2 cellular contexts compared by ENCODE assay signal in the genomic region with DNA sequence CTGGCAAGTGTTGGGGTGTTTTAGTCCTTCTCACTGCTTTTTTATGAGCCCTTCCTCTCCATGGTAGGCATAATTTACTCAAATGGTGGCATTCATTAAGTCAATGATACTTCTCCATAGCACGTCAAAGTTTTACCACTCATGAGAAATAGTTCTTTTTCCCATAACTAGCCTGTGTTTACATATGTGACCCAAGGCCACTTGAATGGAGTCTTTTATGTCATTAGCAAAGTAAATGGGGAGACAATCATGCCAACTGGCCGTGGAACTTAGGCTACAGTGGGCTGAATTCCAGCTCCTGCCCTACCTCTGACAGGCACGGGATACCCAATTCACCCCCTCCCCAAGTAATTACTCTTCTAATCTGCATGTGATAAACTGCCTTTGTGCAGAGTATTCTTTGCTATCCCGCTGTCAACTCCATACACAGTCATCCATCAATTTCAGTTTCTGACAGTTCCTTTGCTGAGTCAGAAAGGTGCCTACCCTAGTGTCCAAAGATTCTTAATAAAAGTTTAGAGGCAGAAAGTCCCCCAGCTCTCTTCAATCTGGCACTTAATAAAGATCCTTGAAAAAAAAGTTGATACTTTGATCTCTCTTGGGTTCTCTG.
A peak's percentile ranks its signal among the peaks of the same experiment; 100 is the strongest.
TF ChIP-seq lines count a peak whose summit lies in the region.

No MANE protein-coding gene starts in this region.

TF ChIP-seq in HEK293, 187 proteins besides CTCF, POLR2A, EP300 and RAD21:
- TF ChIP-seq ZNF585B (tag by site-specific recombination; IDR thresholded peaks at IDR 0.05), result no peak
- TF ChIP-seq PRDM6 (tag by site-specific recombination; IDR thresholded peaks at IDR 0.05), result peak; percentile 94
- peak; percentile 29 for TF ChIP-seq ZBTB8A (tag by site-specific recombination; IDR thresholded peaks at IDR 0.05)
TF ChIP-seq in HEK293: peak in this region for 2.

TF ChIP-seq in K562, 482 proteins besides CTCF, POLR2A, EP300 and RAD21:
- TF ChIP-seq ZBTB8A (IDR thresholded peaks at IDR 0.05; ENCODE audit: partially characterized antibody) (no peak), ZNF584 (CRISPR knock-in tag; IDR thresholded peaks at IDR 0.05; ENCODE audit: low read depth) (no peak), SNIP1 (IDR thresholded peaks at IDR 0.05; ENCODE audit: low read depth) (no peak), TAL1 (IDR thresholded peaks at IDR 0.05) (no peak), MYBL2 (IDR thresholded peaks at IDR 0.05; ENCODE audit: low read depth) (no peak), MYBL2 (CRISPR knock-in tag; IDR thresholded peaks at IDR 0.05; ENCODE audit: borderline replicate concordance) (no peak), CEBPB (tag; IDR thresholded peaks at IDR 0.05) (no peak), HDAC8 (tag; IDR thresholded peaks at IDR 0.05) (no peak), ZNF77 (CRISPR knock-in tag; IDR thresholded peaks at IDR 0.05) (no peak), RBM15 (IDR thresholded peaks at IDR 0.05; ENCODE audit: insufficient read depth, low read length) (no peak), GABPB2 (CRISPR knock-in tag; conservative IDR thresholded peaks at IDR 0.05) (no peak), MIER1 (IDR thresholded peaks at IDR 0.05; ENCODE audit: low read depth) (no peak), MAFG (tag; conservative IDR thresholded peaks at IDR 0.05) (0 out of 2 replicates have a peak, but pooled peaks have one; percentile 7), MEIS2 (IDR thresholded peaks at IDR 0.05; ENCODE audit: partially characterized antibody) (peak; percentile 88)
- TF ChIP-seq, protein P1, sequence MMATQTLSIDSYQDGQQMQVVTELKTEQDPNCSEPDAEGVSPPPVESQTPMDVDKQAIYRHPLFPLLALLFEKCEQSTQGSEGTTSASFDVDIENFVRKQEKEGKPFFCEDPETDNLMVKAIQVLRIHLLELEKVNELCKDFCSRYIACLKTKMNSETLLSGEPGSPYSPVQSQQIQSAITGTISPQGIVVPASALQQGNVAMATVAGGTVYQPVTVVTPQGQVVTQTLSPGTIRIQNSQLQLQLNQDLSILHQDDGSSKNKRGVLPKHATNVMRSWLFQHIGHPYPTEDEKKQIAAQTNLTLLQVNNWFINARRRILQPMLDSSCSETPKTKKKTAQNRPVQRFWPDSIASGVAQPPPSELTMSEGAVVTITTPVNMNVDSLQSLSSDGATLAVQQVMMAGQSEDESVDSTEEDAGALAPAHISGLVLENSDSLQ (IDR thresholded peaks at IDR 0.05), result peak; percentile 87
- TF ChIP-seq, protein P2, sequence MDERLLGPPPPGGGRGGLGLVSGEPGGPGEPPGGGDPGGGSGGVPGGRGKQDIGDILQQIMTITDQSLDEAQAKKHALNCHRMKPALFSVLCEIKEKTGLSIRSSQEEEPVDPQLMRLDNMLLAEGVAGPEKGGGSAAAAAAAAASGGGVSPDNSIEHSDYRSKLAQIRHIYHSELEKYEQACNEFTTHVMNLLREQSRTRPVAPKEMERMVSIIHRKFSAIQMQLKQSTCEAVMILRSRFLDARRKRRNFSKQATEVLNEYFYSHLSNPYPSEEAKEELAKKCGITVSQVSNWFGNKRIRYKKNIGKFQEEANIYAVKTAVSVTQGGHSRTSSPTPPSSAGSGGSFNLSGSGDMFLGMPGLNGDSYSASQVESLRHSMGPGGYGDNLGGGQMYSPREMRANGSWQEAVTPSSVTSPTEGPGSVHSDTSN (CRISPR knock-in tag; IDR thresholded peaks at IDR 0.05; ENCODE audit: low read depth), result no peak
- TF ChIP-seq, protein P2 (tag; conservative IDR thresholded peaks at IDR 0.05; ENCODE audit: low read depth), result peak; percentile 86
- TF ChIP-seq, protein P3, sequence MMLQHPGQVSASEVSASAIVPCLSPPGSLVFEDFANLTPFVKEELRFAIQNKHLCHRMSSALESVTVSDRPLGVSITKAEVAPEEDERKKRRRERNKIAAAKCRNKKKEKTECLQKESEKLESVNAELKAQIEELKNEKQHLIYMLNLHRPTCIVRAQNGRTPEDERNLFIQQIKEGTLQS (IDR thresholded peaks at IDR 0.05), result no peak
- TF ChIP-seq, protein P3 (CRISPR knock-in tag; conservative IDR thresholded peaks at IDR 0.05), result no peak
